ENCODE assay signal across 1 cellular context in the genomic region with DNA sequence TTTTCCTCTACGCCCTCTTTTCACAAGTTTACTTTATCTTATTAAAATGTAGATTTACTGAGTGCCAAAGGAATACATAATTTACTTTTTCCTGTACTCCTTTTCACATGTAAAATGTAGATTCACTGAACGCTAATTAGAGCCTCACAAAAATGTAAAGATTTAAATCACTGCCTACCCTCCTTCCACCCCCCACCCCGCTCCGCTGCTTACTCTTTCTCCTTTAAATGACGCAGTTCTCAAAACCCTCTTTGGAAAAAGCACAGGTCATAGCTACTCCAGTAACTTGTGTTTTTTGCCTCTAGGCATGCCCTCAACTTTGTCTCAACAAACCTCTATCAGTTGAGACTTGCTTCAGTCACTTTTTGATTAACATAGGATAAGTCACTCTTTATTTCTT.
TF ChIP-seq lines count a peak whose summit lies in the region.

No MANE protein-coding gene starts in this region.

TF ChIP-seq in H1, 55 proteins besides CTCF, POLR2A, EP300 and RAD21:
- TF ChIP-seq RXRA (IDR thresholded peaks at IDR 0.05; ENCODE audit: insufficient read depth, low read depth, low read length) (no peak), ASH2L (IDR thresholded peaks at IDR 0.05; ENCODE audit: low read length) (no peak), TBP (IDR thresholded peaks at IDR 0.05; ENCODE audit: low read depth, low read length) (no peak), CTBP2 (IDR thresholded peaks at IDR 0.05; ENCODE audit: borderline replicate concordance, insufficient read depth, insufficient read length, low read length) (no peak), BRCA1 (IDR thresholded peaks at IDR 0.05; ENCODE audit: low read depth, low read length) (no peak), POU5F1 (IDR thresholded peaks at IDR 0.05; ENCODE audit: low read depth, low read length) (no peak), SP1 (IDR thresholded peaks at IDR 0.05; ENCODE audit: low read depth, low read length) (no peak), MAFK (IDR thresholded peaks at IDR 0.05; ENCODE audit: low read depth, low read length) (no peak), CEBPB (IDR thresholded peaks at IDR 0.05; ENCODE audit: low read depth, low read length) (no peak), JUND (IDR thresholded peaks at IDR 0.05; ENCODE audit: low read length) (no peak), TAF7 (optimal IDR thresholded peaks at IDR 0.05; ENCODE audit: borderline replicate concordance, low read depth, low read length) (no peak)
- TF ChIP-seq, protein P1, sequence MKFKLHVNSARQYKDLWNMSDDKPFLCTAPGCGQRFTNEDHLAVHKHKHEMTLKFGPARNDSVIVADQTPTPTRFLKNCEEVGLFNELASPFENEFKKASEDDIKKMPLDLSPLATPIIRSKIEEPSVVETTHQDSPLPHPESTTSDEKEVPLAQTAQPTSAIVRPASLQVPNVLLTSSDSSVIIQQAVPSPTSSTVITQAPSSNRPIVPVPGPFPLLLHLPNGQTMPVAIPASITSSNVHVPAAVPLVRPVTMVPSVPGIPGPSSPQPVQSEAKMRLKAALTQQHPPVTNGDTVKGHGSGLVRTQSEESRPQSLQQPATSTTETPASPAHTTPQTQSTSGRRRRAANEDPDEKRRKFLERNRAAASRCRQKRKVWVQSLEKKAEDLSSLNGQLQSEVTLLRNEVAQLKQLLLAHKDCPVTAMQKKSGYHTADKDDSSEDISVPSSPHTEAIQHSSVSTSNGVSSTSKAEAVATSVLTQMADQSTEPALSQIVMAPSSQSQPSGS (IDR thresholded peaks at IDR 0.05; ENCODE audit: low read length), result no peak
